Comparison of ENCODE assay signal across 18 cellular contexts in genomic region chr3:189883113-189883753, GRCh38.
DNase-seq lines count a peak whose midpoint lies in the region; ATAC-seq and TF ChIP-seq lines count a peak whose summit lies in the region.
"Had no signal": no experiment of that assay in that cellular context is flagged by ENCODE, and none has a peak within 500 bp of the region (broad histone marks: within the 10 kb centered on the region; RNA-seq: fewer than 3 reads in every experiment).

No MANE protein-coding gene starts in this region.

- no peak overlapping the region for H4K91ac ChIP-seq in trophoblast cell (ENCODE audit: low read depth, low read length)

- H2BK12ac ChIP-seq in trophoblast cell (ENCODE audit: low read length): no peak overlapping the region

- no peak overlapping the region for H3K23ac ChIP-seq in trophoblast cell (ENCODE audit: low read length)

- H3K9ac ChIP-seq in PC-3 (ENCODE audit: low read length) (no peak overlapping the region), trophoblast cell (ENCODE audit: low read length) (no peak overlapping the region)

- no peaks in the 10 kb centered on the region for H3K79me1 ChIP-seq in trophoblast cell (ENCODE audit: low read length)

- H3K4ac ChIP-seq in trophoblast cell (ENCODE audit: low read depth, low read length): no peak overlapping the region

- POLR2A ChIA-PET in PC-3 (lab: Charles Lee; ENCODE audit: unreplicated experiment): no interaction called here

- H3K27ac ChIP-seq in PC-3 (ENCODE audit: low read length) (no peak overlapping the region), trophoblast cell (ENCODE audit: low read depth, low read length) (no peak overlapping the region)
- H3K27ac ChIP-seq: ovary, sigmoid colon had no signal

- H2AFZ ChIP-seq in PC-3 (ENCODE audit: low read length) (no peak overlapping the region), trophoblast cell (ENCODE audit: insufficient read depth, low read length, poor library complexity) (no peak overlapping the region)

- BruUV-seq in PC-3 (replicated peaks; lab: Mats Ljungman, UMichigan): no TSS peak

- H3K9me3 ChIP-seq in PC-3 (ENCODE audit: low read length) (no peaks in the 10 kb centered on the region), trophoblast cell (ENCODE audit: insufficient read depth, low read depth, low read length) (no peaks in the 10 kb centered on the region)
- H3K9me3 ChIP-seq: ovary, sigmoid colon had no signal

- H4K8ac ChIP-seq in trophoblast cell (ENCODE audit: low read depth, low read length): no peak overlapping the region

- H4K12ac ChIP-seq in trophoblast cell (ENCODE audit: low read depth, low read length): no peak overlapping the region

- H3K4me3 ChIP-seq in PC-3 (ENCODE audit: low read length) (no peak overlapping the region), trophoblast cell (ENCODE audit: low read depth, low read length) (no peak overlapping the region)
- H3K4me3 ChIP-seq: lung, ovary, sigmoid colon had no signal

- no peak overlapping the region for H3K18ac ChIP-seq in trophoblast cell (ENCODE audit: low read length)

- CTCF ChIA-PET in PC-3 (lab: Charles Lee): interaction anchor here (0.7 kb wide), 1 partner anchor 209 kb away, joined by 3 read pairs; no protein-coding TSS in a partner anchor

- H3K9me2 ChIP-seq in PC-3 (replicated peaks; ENCODE audit: low read length): no peaks in the 10 kb centered on the region

- H3K79me2 ChIP-seq in PC-3 (ENCODE audit: low read length): no peaks in the 10 kb centered on the region
- H3K79me2 ChIP-seq in trophoblast cell (ENCODE audit: control insufficient read depth, insufficient read depth, low read length, poor library complexity): no peaks in the 10 kb centered on the region

- H3K14ac ChIP-seq in trophoblast cell (ENCODE audit: low read length): no peak overlapping the region

- H3K36me3 ChIP-seq in PC-3 (ENCODE audit: low read depth, low read length): no peaks in the 10 kb centered on the region
- H3K36me3 ChIP-seq in trophoblast cell (ENCODE audit: control insufficient read depth in 1 of 2, insufficient read depth in 2 of 2, low read length in 2 of 2): no peaks in the 10 kb centered on the region
- H3K36me3 ChIP-seq: ovary, sigmoid colon had no signal

- WGBS in trophoblast cell (ENCODE audit: extremely low coverage, insufficient coverage, insufficient read length): no CpG with 5 or more reads among the region's 4 CpGs

- no peak for TF ChIP-seq CTCF in PC-3 (conservative IDR thresholded peaks at IDR 0.05; ENCODE audit: low read depth, low read length)

- intact Hi-C loops in PC-3 (cut with micrococcal nuclease): no loop called here

- no peaks in the 10 kb centered on the region for H3F3A ChIP-seq in PC-3 (ENCODE audit: low read length, unreplicated experiment)

- H3K4me1 ChIP-seq in PC-3 (ENCODE audit: insufficient read depth, low read length): no peaks in the 10 kb centered on the region; the same call in 1 of the 2 replicates
- H3K4me1 ChIP-seq in trophoblast cell (ENCODE audit: control insufficient read depth in 1 of 2, insufficient read depth in 2 of 2, low read length in 2 of 2): no peaks in the 10 kb centered on the region
- H3K4me1 ChIP-seq: sigmoid colon had no signal

- DNase-seq in PC-3 (peak; percentile 26), NCI-H446 (lab: John Stamatoyannopoulos, UW) (no peak), trophoblast cell (no peak), NCI-H2081 treated with DMSO at 0.1 percent for 48 hours (lab: John Stamatoyannopoulos, UW) (no peak), islet precursor cell (no peak)
- DNase-seq: activated CD4-positive, alpha-beta T cell treated with anti-CD3 and anti-CD28 coated beads, Interleukin-2, amount 50 U/mL, for 1 hour; activated T-cell treated with anti-CD3 and anti-CD28 coated beads, Interleukin-2, amount 50 U/mL, for 1 hour; CD8-positive, alpha-beta T cell; foreskin melanocyte; NCI-H2029; NCI-H526 treated with DMSO at 0.1 percent for 48 hours; ovary; sigmoid colon had no signal

- H3K4me2 ChIP-seq in PC-3 (ENCODE audit: low read length) (no peak overlapping the region), trophoblast cell (ENCODE audit: low read length) (no peak overlapping the region)

- H3K27me3 ChIP-seq in PC-3 (ENCODE audit: low read length): no peaks in the 10 kb centered on the region
- H3K27me3 ChIP-seq in trophoblast cell (ENCODE audit: insufficient read depth, low read length): no peaks in the 10 kb centered on the region
- H3K27me3 ChIP-seq: ovary, sigmoid colon had no signal

- no peak overlapping the region for H2BK120ac ChIP-seq in trophoblast cell (ENCODE audit: insufficient read depth, low read length, poor library complexity)

- H2AK5ac ChIP-seq in trophoblast cell (ENCODE audit: low read length): no peak overlapping the region

- ATAC-seq in GM18511 (IDR thresholded peaks at IDR 0.05; ENCODE audit: unreplicated experiment) (peak; percentile 85), GM19467 (IDR thresholded peaks at IDR 0.05; ENCODE audit: unreplicated experiment) (peak; percentile 75), HG02981 (IDR thresholded peaks at IDR 0.05; ENCODE audit: unreplicated experiment) (peak; percentile 73), PC-3 (no peak)
- ATAC-seq: CD8-positive, alpha-beta T cell; SK-N-SH treated with all-trans-retinoic acid at 6 μM for 48 hours had no signal

- no peak overlapping the region for H2BK5ac ChIP-seq in trophoblast cell (ENCODE audit: low read depth, low read length, poor library complexity)

- no peaks in the 10 kb centered on the region for H4K20me1 ChIP-seq in PC-3 (ENCODE audit: low read length)
